In the genomic region with DNA sequence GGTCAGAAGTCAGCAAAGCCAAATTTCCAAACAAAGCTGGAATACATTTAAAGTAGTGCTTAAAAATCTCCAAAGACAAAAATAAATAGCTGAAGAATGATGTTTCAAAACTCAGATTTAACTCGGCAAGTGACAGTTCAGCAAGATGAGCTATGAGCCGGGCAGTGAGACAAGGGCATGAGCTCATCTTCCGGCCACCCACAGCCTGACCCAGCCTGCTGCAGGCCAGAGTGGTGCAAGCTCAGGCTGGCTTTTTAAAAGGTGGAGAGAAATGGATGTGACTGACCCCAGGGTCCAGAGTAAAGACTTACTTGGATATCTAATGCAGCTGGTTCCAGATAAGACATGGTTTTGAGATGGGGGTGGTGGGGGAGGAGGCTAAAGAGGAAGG, we compare ENCODE assay signal across 11 cellular contexts.
DNase-seq lines count a peak whose midpoint lies in the region; ATAC-seq, FAIRE-seq and TF ChIP-seq lines count a peak whose summit lies in the region.
"Had no signal": no experiment of that assay in that cellular context is flagged by ENCODE, and none has a peak within 500 bp of the region (broad histone marks: within the 10 kb centered on the region; RNA-seq: fewer than 3 reads in every experiment).

No MANE protein-coding gene starts in this region.

- H3K4me3 Mint-ChIP-seq in MCF 10A (ENCODE audit: unreplicated experiment): no peak overlapping the region
- H3K4me3 Mint-ChIP-seq: CD8-positive, alpha-beta T cell; naive B cell had no signal

- H3K9ac ChIP-seq in kidney (ENCODE audit: low read length in 2 of 2): no peak overlapping the region

- TF ChIP-seq POLR2A in sigmoid colon (IDR thresholded peaks at IDR 0.05): no peak

- no peak for TF ChIP-seq EP300 in sigmoid colon (IDR thresholded peaks at IDR 0.05)

- H3K27me3 ChIP-seq in sigmoid colon: no peaks in the 10 kb centered on the region
- H3K27me3 ChIP-seq in effector memory CD4-positive, alpha-beta T cell (replicated peaks; ENCODE audit: control insufficient read depth, insufficient read depth, low read length, poor library complexity, severe bottlenecking): no peaks in the 10 kb centered on the region

- DNase-seq in ELF-1 (ENCODE audit: low read depth, low spot score) (peak; percentile 61), MCF 10A (ENCODE audit: unreplicated experiment) (peak; percentile 61), kidney (peak; percentile 88), sigmoid colon (peak; percentile 86)
- no peak for DNase-seq in effector memory CD4-positive, alpha-beta T cell
- DNase-seq: CD8-positive, alpha-beta T cell; MV-4-11; naive B cell had no signal

- H3K4me3 ChIP-seq in kidney (ENCODE audit: low read length in 2 of 2) (no peak overlapping the region), sigmoid colon (no peak overlapping the region)
- H3K4me3 ChIP-seq in effector memory CD4-positive, alpha-beta T cell (ENCODE audit: insufficient read depth, low read depth, low read length, poor library complexity, severe bottlenecking): no peak overlapping the region

- no peaks in the 10 kb centered on the region for H3K36me3 ChIP-seq in kidney (ENCODE audit: control insufficient read depth in 1 of 2, insufficient read depth in 2 of 2, low read length in 2 of 2)
- H3K36me3 ChIP-seq in sigmoid colon: no peaks in the 10 kb centered on the region
- no peaks in the 10 kb centered on the region for H3K36me3 ChIP-seq in effector memory CD4-positive, alpha-beta T cell (ENCODE audit: control insufficient read depth, insufficient read depth, low read length)

- H3K4me1 Mint-ChIP-seq in MCF 10A (ENCODE audit: insufficient read depth, unreplicated experiment): peaks cover 17% of the 10 kb centered on the region
- H3K4me1 Mint-ChIP-seq: naive B cell had no signal

- no peak for FAIRE-seq in kidney (lab: Jason Lieb, UNC)

- BruUV-seq in MCF 10A (replicated peaks; lab: Mats Ljungman, UMichigan): no TSS peak

- no peaks in the 10 kb centered on the region for H3K36me3 Mint-ChIP-seq in MCF 10A (ENCODE audit: insufficient read depth, unreplicated experiment)
- H3K36me3 Mint-ChIP-seq: CD8-positive, alpha-beta T cell; naive B cell had no signal

- TF ChIP-seq CTCF in MCF 10A (IDR thresholded peaks at IDR 0.05; ENCODE audit: unreplicated experiment) (no peak), kidney (IDR thresholded peaks at IDR 0.05; ENCODE audit: borderline replicate concordance, extremely low read depth, insufficient read depth) (no peak), sigmoid colon (IDR thresholded peaks at IDR 0.05) (no peak)

- no peaks in the 10 kb centered on the region for H3K27me3 Mint-ChIP-seq in MCF 10A (ENCODE audit: insufficient read depth, unreplicated experiment)

- H3K27ac Mint-ChIP-seq in MCF 10A (ENCODE audit: low read depth, unreplicated experiment): no peak overlapping the region
- H3K27ac Mint-ChIP-seq: CD8-positive, alpha-beta T cell; naive B cell had no signal

- peaks cover 0 to 9% of the 10 kb centered on the region in 2 donors for H3K4me1 ChIP-seq in kidney (ENCODE audit: control insufficient read depth in 1 of 2, insufficient read depth in 1 of 2, low read depth in 1 of 2, low read length in 2 of 2)
- peaks cover 0 to 57% (median 46%) of the 10 kb centered on the region in 4 donors for H3K4me1 ChIP-seq in sigmoid colon
- no peaks in the 10 kb centered on the region for H3K4me1 ChIP-seq in effector memory CD4-positive, alpha-beta T cell (ENCODE audit: control insufficient read depth, insufficient read depth, low read length, poor library complexity, severe bottlenecking)

- 69 to 89% methylated on average over 3 of the region's 3 CpGs for WGBS in sigmoid colon, 2 donors

- H3K27ac ChIP-seq in kidney (ENCODE audit: low read depth in 2 of 2, low read length in 2 of 2) (peak overlapping the region in 1 of 2 donors; percentile 25), sigmoid colon (peak overlapping the region; percentile 78 to 86 (median 82))
- H3K27ac ChIP-seq in effector memory CD4-positive, alpha-beta T cell (ENCODE audit: insufficient read depth, low read length, poor library complexity, severe bottlenecking): no peak overlapping the region

- intact Hi-C loops in MCF 10A (cut with micrococcal nuclease) (no loop called here), kidney (cut with DNase I) (no loop called here), sigmoid colon (cut with DNase I) (no loop called here)

- POLR2A ChIA-PET in MCF 10A (lab: Yijun Ruan, JAX): no interaction called here

- no peak for ATAC-seq in HG02571 (IDR thresholded peaks at IDR 0.05; ENCODE audit: unreplicated experiment)
- no peak for ATAC-seq in HG03095 (IDR thresholded peaks at IDR 0.05; ENCODE audit: unreplicated experiment)
- no peak for ATAC-seq in GM18517 (IDR thresholded peaks at IDR 0.05; ENCODE audit: unreplicated experiment)
- ATAC-seq: CD8-positive, alpha-beta T cell had no signal

- no peaks in the 10 kb centered on the region for H3K9me3 Mint-ChIP-seq in MCF 10A (ENCODE audit: unreplicated experiment)
- H3K9me3 Mint-ChIP-seq: CD8-positive, alpha-beta T cell had no signal

- CTCF ChIA-PET in MCF 10A (lab: Yijun Ruan, JAX): no interaction called here

- H3K9me3 ChIP-seq in kidney (ENCODE audit: control insufficient read depth in 1 of 2, low read length in 2 of 2) (no peaks in the 10 kb centered on the region), sigmoid colon (no peaks in the 10 kb centered on the region)
- no peaks in the 10 kb centered on the region for H3K9me3 ChIP-seq in effector memory CD4-positive, alpha-beta T cell (ENCODE audit: control insufficient read depth, low read length)

Comparison
In these comparisons a context has a peak if more than half of its experiments do, and no peak if none do; other contexts are left out.
1. DNase-seq: peak in ELF-1 (single experiment), MCF 10A (single experiment), kidney (single experiment) and sigmoid colon (single experiment); none in effector memory CD4-positive, alpha-beta T cell (0 of 3).